ENCODE assay signal across 2 cellular contexts in genomic region chr7:40095695-40096327, GRCh38.
TF ChIP-seq lines count a peak whose summit lies in the region.

No MANE protein-coding gene starts in this region.

TF ChIP-seq in GM12878, 131 proteins besides CTCF, POLR2A, EP300 and RAD21:
- TF ChIP-seq CEBPB (IDR thresholded peaks at IDR 0.05; ENCODE audit: borderline replicate concordance in 1 of 2, low read depth in 2 of 2, low read length in 2 of 2): no peak
- TF ChIP-seq CBFB (IDR thresholded peaks at IDR 0.05; ENCODE audit: low read depth): no peak
- TF ChIP-seq USF2 (IDR thresholded peaks at IDR 0.05; ENCODE audit: borderline replicate concordance, low read depth, low read length): no peak
- no peak for TF ChIP-seq BMI1 (IDR thresholded peaks at IDR 0.05; ENCODE audit: borderline replicate concordance)
- no peak for TF ChIP-seq NFIC (IDR thresholded peaks at IDR 0.05; ENCODE audit: low read depth, low read length)
- TF ChIP-seq GATAD2B (conservative IDR thresholded peaks at IDR 0.05; ENCODE audit: low read depth): no peak
- no peak for TF ChIP-seq ZNF207 (IDR thresholded peaks at IDR 0.05; ENCODE audit: borderline replicate concordance)
- TF ChIP-seq, protein P1, sequence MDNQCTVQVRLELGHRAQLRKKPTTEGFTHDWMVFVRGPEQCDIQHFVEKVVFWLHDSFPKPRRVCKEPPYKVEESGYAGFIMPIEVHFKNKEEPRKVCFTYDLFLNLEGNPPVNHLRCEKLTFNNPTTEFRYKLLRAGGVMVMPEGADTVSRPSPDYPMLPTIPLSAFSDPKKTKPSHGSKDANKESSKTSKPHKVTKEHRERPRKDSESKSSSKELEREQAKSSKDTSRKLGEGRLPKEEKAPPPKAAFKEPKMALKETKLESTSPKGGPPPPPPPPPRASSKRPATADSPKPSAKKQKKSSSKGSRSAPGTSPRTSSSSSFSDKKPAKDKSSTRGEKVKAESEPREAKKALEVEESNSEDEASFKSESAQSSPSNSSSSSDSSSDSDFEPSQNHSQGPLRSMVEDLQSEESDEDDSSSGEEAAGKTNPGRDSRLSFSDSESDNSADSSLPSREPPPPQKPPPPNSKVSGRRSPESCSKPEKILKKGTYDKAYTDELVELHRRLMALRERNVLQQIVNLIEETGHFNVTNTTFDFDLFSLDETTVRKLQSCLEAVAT (IDR thresholded peaks at IDR 0.05): no peak
- no peak for TF ChIP-seq YBX1 (IDR thresholded peaks at IDR 0.05)
- no peak for TF ChIP-seq ATF2 (IDR thresholded peaks at IDR 0.05; ENCODE audit: low read length)
- TF ChIP-seq POU2F2 (IDR thresholded peaks at IDR 0.05; ENCODE audit: borderline replicate concordance, low read depth, low read length): no peak
- no peak for TF ChIP-seq LARP7 (IDR thresholded peaks at IDR 0.05)
- no peak for TF ChIP-seq CREM (IDR thresholded peaks at IDR 0.05; ENCODE audit: low read depth)
- no peak for TF ChIP-seq RB1 (IDR thresholded peaks at IDR 0.05; ENCODE audit: borderline replicate concordance)

TF ChIP-seq in HepG2, 621 proteins besides CTCF, POLR2A, EP300 and RAD21:
- TF ChIP-seq ISL2 (CRISPR knock-in tag; IDR thresholded peaks at IDR 0.05) (peak; percentile 5; the same call in 1 of the 2 replicates), BCL6 (CRISPR knock-in tag; IDR thresholded peaks at IDR 0.05) (peak; percentile 17; the same call in 1 of the 2 replicates), PAXIP1 (CRISPR knock-in tag; conservative IDR thresholded peaks at IDR 0.05) (peak; percentile 45), SOX5 (CRISPR knock-in tag; IDR thresholded peaks at IDR 0.05; ENCODE audit: borderline replicate concordance) (no peak), RARA (CRISPR knock-in tag; IDR thresholded peaks at IDR 0.05) (peak; percentile 41; the same call in 1 of the 2 replicates), ZNF652 (CRISPR knock-in tag; IDR thresholded peaks at IDR 0.05; ENCODE audit: borderline replicate concordance, low read depth) (peak; percentile 72), RXRB (CRISPR knock-in tag; IDR thresholded peaks at IDR 0.05; ENCODE audit: borderline replicate concordance) (peak; percentile 78), POGZ (CRISPR knock-in tag; IDR thresholded peaks at IDR 0.05) (0 out of 2 replicates have a peak, but pooled peaks have one; percentile 31), ZNF280D (CRISPR knock-in tag; IDR thresholded peaks at IDR 0.05) (0 out of 2 replicates have a peak, but pooled peaks have one; percentile 48), ESRRA (CRISPR knock-in tag; IDR thresholded peaks at IDR 0.05; ENCODE audit: low read depth) (no peak), SALL2 (CRISPR knock-in tag; IDR thresholded peaks at IDR 0.05) (no peak), PPARG (CRISPR knock-in tag; conservative IDR thresholded peaks at IDR 0.05) (peak; percentile 84)
- TF ChIP-seq, protein P2, sequence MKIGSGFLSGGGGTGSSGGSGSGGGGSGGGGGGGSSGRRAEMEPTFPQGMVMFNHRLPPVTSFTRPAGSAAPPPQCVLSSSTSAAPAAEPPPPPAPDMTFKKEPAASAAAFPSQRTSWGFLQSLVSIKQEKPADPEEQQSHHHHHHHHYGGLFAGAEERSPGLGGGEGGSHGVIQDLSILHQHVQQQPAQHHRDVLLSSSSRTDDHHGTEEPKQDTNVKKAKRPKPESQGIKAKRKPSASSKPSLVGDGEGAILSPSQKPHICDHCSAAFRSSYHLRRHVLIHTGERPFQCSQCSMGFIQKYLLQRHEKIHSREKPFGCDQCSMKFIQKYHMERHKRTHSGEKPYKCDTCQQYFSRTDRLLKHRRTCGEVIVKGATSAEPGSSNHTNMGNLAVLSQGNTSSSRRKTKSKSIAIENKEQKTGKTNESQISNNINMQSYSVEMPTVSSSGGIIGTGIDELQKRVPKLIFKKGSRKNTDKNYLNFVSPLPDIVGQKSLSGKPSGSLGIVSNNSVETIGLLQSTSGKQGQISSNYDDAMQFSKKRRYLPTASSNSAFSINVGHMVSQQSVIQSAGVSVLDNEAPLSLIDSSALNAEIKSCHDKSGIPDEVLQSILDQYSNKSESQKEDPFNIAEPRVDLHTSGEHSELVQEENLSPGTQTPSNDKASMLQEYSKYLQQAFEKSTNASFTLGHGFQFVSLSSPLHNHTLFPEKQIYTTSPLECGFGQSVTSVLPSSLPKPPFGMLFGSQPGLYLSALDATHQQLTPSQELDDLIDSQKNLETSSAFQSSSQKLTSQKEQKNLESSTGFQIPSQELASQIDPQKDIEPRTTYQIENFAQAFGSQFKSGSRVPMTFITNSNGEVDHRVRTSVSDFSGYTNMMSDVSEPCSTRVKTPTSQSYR (CRISPR knock-in tag; IDR thresholded peaks at IDR 0.05; ENCODE audit: borderline replicate concordance): peak; percentile 66; the same call in 1 of the 2 replicates
